Comparison of ENCODE assay signal across 13 cellular contexts in genomic region chr17:19948100-19948943, GRCh38. TPM values are rescaled to one million over a fixed set of nuclear protein-coding genes. Genes with fewer than 3 reads are reported as not detected.
DNase-seq lines count a peak whose midpoint lies in the region; ATAC-seq and TF ChIP-seq lines count a peak whose summit lies in the region.
"Had no signal": no experiment of that assay in that cellular context is flagged by ENCODE, and none has a peak within 500 bp of the region (broad histone marks: within the 10 kb centered on the region; RNA-seq: fewer than 3 reads in every experiment).

No MANE protein-coding gene starts in this region.

- WGBS in right cardiac atrium = 30% methylated on average over 11 of the region's 11 CpGs
- 52% methylated on average over 11 of the region's 11 CpGs for WGBS in thymus

- no peaks in the 10 kb centered on the region for H3K27me3 ChIP-seq in right cardiac atrium (ENCODE audit: control insufficient read depth, insufficient read depth)
- no peaks in the 10 kb centered on the region for H3K27me3 ChIP-seq in thymus (ENCODE audit: control insufficient read depth, insufficient read depth)
- H3K27me3 ChIP-seq: gastrocnemius medialis had no signal

- peaks cover 9% of the 10 kb centered on the region for H3K4me1 ChIP-seq in right cardiac atrium (ENCODE audit: control insufficient read depth, insufficient read depth, low read length)
- H3K4me1 ChIP-seq in thymus (ENCODE audit: control insufficient read depth, insufficient read depth, low read length) = peaks cover 4% of the 10 kb centered on the region

- H3K27ac ChIP-seq in right cardiac atrium (ENCODE audit: low read length) (peak overlapping the region; percentile 17), thymus (ENCODE audit: low read depth) (peak overlapping the region; percentile 25)
- H3K27ac ChIP-seq: KMS-11 had no signal

- ATAC-seq in activated CD8-positive, alpha-beta T cell treated with anti-CD3 and anti-CD28 coated beads for 36 hours = no peak
- ATAC-seq in right cardiac atrium (peak; percentile 36 to 48), HG02588 (IDR thresholded peaks at IDR 0.05; ENCODE audit: unreplicated experiment) (no peak), GM21423 (IDR thresholded peaks at IDR 0.05; ENCODE audit: unreplicated experiment) (no peak)

- H3K4me3 ChIP-seq in right cardiac atrium (ENCODE audit: low read length) = no peak overlapping the region
- no peak overlapping the region for H3K4me3 ChIP-seq in thymus (ENCODE audit: low read length)
- H3K4me3 ChIP-seq: gastrocnemius medialis had no signal

- H3K36me3 Mint-ChIP-seq in activated naive CD4-positive, alpha-beta T cell treated with anti-CD3 and anti-CD28 coated beads, Interleukin-2, amount 10 ng/mL, durations not matched to agents 7 days and 5 days = peaks cover 37% of the 10 kb centered on the region
- peaks cover 34% of the 10 kb centered on the region for H3K36me3 Mint-ChIP-seq in activated CD8-positive, alpha-beta T cell treated with anti-CD3 and anti-CD28 coated beads for 36 hours (ENCODE audit: low read depth)

- no peak for TF ChIP-seq CTCF in activated CD8-positive, alpha-beta T cell treated with anti-CD3 and anti-CD28 coated beads for 36 hours (IDR thresholded peaks at IDR 0.05)
- no peak for TF ChIP-seq CTCF in GM20000 (IDR thresholded peaks at IDR 0.05; ENCODE audit: extremely low read depth, missing control alignments)

- H3K4me3 Mint-ChIP-seq in activated naive CD4-positive, alpha-beta T cell treated with anti-CD3 and anti-CD28 coated beads, Interleukin-2, amount 10 ng/mL, durations not matched to agents 7 days and 5 days = no peak overlapping the region
- H3K4me3 Mint-ChIP-seq in activated CD8-positive, alpha-beta T cell treated with anti-CD3 and anti-CD28 coated beads for 36 hours = no peak overlapping the region

- no peak for DNase-seq in activated naive CD4-positive, alpha-beta T cell treated with anti-CD3 and anti-CD28 coated beads, Interleukin-2, amount 10 ng/mL, durations not matched to agents 7 days and 5 days
- DNase-seq in activated naive CD4-positive, alpha-beta T cell (lab: John Stamatoyannopoulos, UW) = no peak
- no peak for DNase-seq in activated CD8-positive, alpha-beta T cell treated with anti-CD3 and anti-CD28 coated beads for 36 hours
- no peak for DNase-seq in right cardiac atrium
- no peak for DNase-seq in GM20000 (ENCODE audit: low spot score)
- DNase-seq: activated CD4-positive, alpha-beta T cell treated with anti-CD3 and anti-CD28 coated beads, Interleukin-2, amount 50 U/mL, for 48 hours; gastrocnemius medialis; NCI-H226; SIG-M5 had no signal

- H3K27ac Mint-ChIP-seq in activated naive CD4-positive, alpha-beta T cell treated with anti-CD3 and anti-CD28 coated beads, Interleukin-2, amount 10 ng/mL, durations not matched to agents 7 days and 5 days = peak overlapping the region; percentile 20
- H3K27ac Mint-ChIP-seq in activated CD8-positive, alpha-beta T cell treated with anti-CD3 and anti-CD28 coated beads for 36 hours = peak overlapping the region; percentile 50

- no peaks in the 10 kb centered on the region for H3K27me3 Mint-ChIP-seq in activated naive CD4-positive, alpha-beta T cell treated with anti-CD3 and anti-CD28 coated beads, Interleukin-2, amount 10 ng/mL, durations not matched to agents 7 days and 5 days
- H3K27me3 Mint-ChIP-seq in activated CD8-positive, alpha-beta T cell treated with anti-CD3 and anti-CD28 coated beads for 36 hours = no peaks in the 10 kb centered on the region

- CTCF ChIA-PET in activated naive CD4-positive, alpha-beta T cell treated with anti-CD3 and anti-CD28 coated beads, Interleukin-2, amount 10 ng/mL, durations not matched to agents 7 days and 5 days (lab: Charles Lee) = no interaction called here
- CTCF ChIA-PET in activated CD8-positive, alpha-beta T cell treated with anti-CD3 and anti-CD28 coated beads for 36 hours (lab: Charles Lee) = interaction anchor here (1.1 kb wide), 1 partner anchor 45 kb away, joined by 3 read pairs; no protein-coding TSS in a partner anchor

- intact Hi-C loops in activated CD8-positive, alpha-beta T cell treated with anti-CD3 and anti-CD28 coated beads for 36 hours (cut with micrococcal nuclease) = no loop called here
- intact Hi-C loops in right cardiac atrium (cut with DNase I) = no loop called here

- H3K9me3 Mint-ChIP-seq in activated naive CD4-positive, alpha-beta T cell treated with anti-CD3 and anti-CD28 coated beads, Interleukin-2, amount 10 ng/mL, durations not matched to agents 7 days and 5 days = no peaks in the 10 kb centered on the region
- H3K9me3 Mint-ChIP-seq in activated CD8-positive, alpha-beta T cell treated with anti-CD3 and anti-CD28 coated beads for 36 hours = no peaks in the 10 kb centered on the region

- H3K9me3 ChIP-seq in right cardiac atrium (ENCODE audit: control insufficient read depth, low read length) = no peaks in the 10 kb centered on the region
- H3K9me3 ChIP-seq in thymus (ENCODE audit: control insufficient read depth) = no peaks in the 10 kb centered on the region
- H3K9me3 ChIP-seq: gastrocnemius medialis had no signal

- POLR2A ChIA-PET in activated CD8-positive, alpha-beta T cell treated with anti-CD3 and anti-CD28 coated beads for 36 hours (lab: Charles Lee) = no interaction called here

- H3K36me3 ChIP-seq in thymus (ENCODE audit: control insufficient read depth, insufficient read depth) = peaks cover 26% of the 10 kb centered on the region

- H3K4me1 Mint-ChIP-seq in activated naive CD4-positive, alpha-beta T cell treated with anti-CD3 and anti-CD28 coated beads, Interleukin-2, amount 10 ng/mL, durations not matched to agents 7 days and 5 days = peaks cover 30% of the 10 kb centered on the region
- H3K4me1 Mint-ChIP-seq in activated CD8-positive, alpha-beta T cell treated with anti-CD3 and anti-CD28 coated beads for 36 hours (ENCODE audit: low read depth) = peaks cover 49% of the 10 kb centered on the region

RNA-seq across cellular contexts. Expression of gene AKAP10, which starts 29.3 kb away (rescaled TPM):
- 10 to 100 TPM; 38.6 to 39.2 TPM for total RNA-seq in activated CD8-positive, alpha-beta T cell treated with anti-CD3 and anti-CD28 coated beads for 36 hours
- total RNA-seq in right cardiac atrium = 10 to 100 TPM; 17.4 to 23.1 (median 20.3) TPM
- polyA plus RNA-seq in right cardiac atrium (6.2 TPM), thymus (14.3 TPM)

Comparison
In these comparisons a context has a peak if more than half of its experiments do, and no peak if none do; other contexts are left out.
1. ATAC-seq: peak in right cardiac atrium (2 of 2); none in activated CD8-positive, alpha-beta T cell treated with anti-CD3 and anti-CD28 coated beads for 36 hours (single experiment), HG02588 (single experiment) and GM21423 (single experiment).